Comparison of ENCODE assay signal across 8 cellular contexts in the genomic region with DNA sequence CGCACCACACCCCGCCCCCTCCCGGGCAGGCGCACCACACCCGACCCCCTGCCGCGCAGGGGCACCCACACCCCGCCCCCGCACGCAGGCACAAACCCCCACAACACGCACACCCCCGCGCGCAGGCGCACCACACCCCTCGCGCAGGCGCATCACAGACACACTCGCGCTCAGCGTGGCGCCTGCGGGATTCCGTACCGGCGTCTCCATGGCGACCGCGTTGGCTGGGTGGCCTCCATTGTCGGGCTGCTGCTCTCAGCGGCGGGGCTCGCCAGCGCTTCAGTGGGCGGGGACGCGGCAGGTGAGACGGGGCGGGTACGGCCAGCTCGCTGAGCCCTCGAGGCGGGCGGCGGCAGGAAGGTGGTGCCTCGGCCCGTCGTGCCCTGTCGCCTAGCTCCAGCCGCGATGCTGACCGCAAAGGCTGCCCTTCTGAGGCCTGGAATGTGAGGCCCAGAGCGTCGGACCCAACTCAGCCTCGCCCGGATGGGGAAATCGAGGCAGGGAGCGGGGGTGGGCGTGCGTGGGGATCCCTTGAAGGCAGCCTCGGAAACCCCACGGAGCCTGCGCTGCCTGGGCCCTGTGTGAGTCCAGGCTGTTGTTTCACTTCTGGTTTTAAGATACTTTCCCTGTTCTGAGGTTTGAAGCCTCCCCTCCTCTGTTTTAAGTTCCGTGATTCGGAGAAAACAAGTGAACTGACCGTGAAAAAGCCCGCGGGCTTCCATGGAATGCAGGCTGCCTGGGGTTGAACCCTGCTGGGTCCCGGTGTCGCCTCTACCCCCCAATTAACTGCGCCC. TPM values are rescaled to one million over a fixed set of nuclear protein-coding genes. Genes with fewer than 3 reads are reported as not detected.
DNase-seq lines count a peak whose midpoint lies in the region; ATAC-seq and TF ChIP-seq lines count a peak whose summit lies in the region.

A gene (plus strand): TSS at position 238 of the 794 bp plus-strand sequence. CDS start 1,332 bp downstream, outside the sequence.

- H3K4me3 ChIP-seq in HUES6 (ENCODE audit: low read depth, low read length) (peak within 1 kb of the TSS; percentile 87), NT2/D1 (ENCODE audit: insufficient read length, low read depth) (peak within 1 kb of the TSS; percentile 91)

- H3K9me3 ChIP-seq in HUES6 (ENCODE audit: control insufficient read depth, insufficient read depth, low read depth, low read length) (no peaks in the 10 kb centered on the region), NT2/D1 (ENCODE audit: insufficient read depth, low read length) (no peaks in the 10 kb centered on the region)

- H3K9ac ChIP-seq in HUES6 (ENCODE audit: low read length): peak within 1 kb of the TSS; percentile 84
- peak within 1 kb of the TSS; percentile 95 for H3K9ac ChIP-seq in NT2/D1 (ENCODE audit: insufficient read length, low read depth)

- H3K4me1 ChIP-seq in HUES6 (ENCODE audit: control insufficient read depth, insufficient read depth, low read length) (peaks cover 19% of the 10 kb centered on the region), NT2/D1 (ENCODE audit: insufficient read depth, insufficient read length) (peaks cover 4% of the 10 kb centered on the region)

- H3K27ac ChIP-seq in HUES6 (ENCODE audit: low read depth, low read length): 0 out of 2 replicates have a peak within 1 kb of the TSS, but pooled peaks have one; percentile 18

- H3K4me1 Mint-ChIP-seq in endothelial cell (ENCODE audit: unreplicated experiment) (peaks cover 38% of the 10 kb centered on the region), mesothelial cell of epicardium (peaks cover 48% of the 10 kb centered on the region)

- H3K36me3 Mint-ChIP-seq in endothelial cell (ENCODE audit: low read depth, unreplicated experiment) (peaks cover 22% of the 10 kb centered on the region), mesothelial cell of epicardium (peaks cover 1% of the 10 kb centered on the region)

- TF ChIP-seq CTCF in endothelial cell (IDR thresholded peaks at IDR 0.05; ENCODE audit: unreplicated experiment): no peak
- TF ChIP-seq CTCF in mesothelial cell of epicardium (IDR thresholded peaks at IDR 0.05; ENCODE audit: unreplicated experiment): no peak

- H3K27me3 Mint-ChIP-seq in endothelial cell (ENCODE audit: unreplicated experiment) (peaks cover 13% of the 10 kb centered on the region), mesothelial cell of epicardium (ENCODE audit: low read depth) (no peaks in the 10 kb centered on the region)

- H3K9me3 Mint-ChIP-seq in endothelial cell (ENCODE audit: unreplicated experiment) (no peaks in the 10 kb centered on the region), mesothelial cell of epicardium (no peaks in the 10 kb centered on the region)

- peak; percentile 84 for ATAC-seq in GM21515 (IDR thresholded peaks at IDR 0.05; ENCODE audit: unreplicated experiment)

- no peaks in the 10 kb centered on the region; the same call in 1 of the 2 replicates for H3K36me3 ChIP-seq in HUES6 (ENCODE audit: control insufficient read depth, insufficient read depth, low read length)
- H3K36me3 ChIP-seq in NT2/D1 (ENCODE audit: insufficient read depth, insufficient read length, low read length): peaks cover 23% of the 10 kb centered on the region

- peak; percentile 100 for DNase-seq in D341Med (ENCODE audit: low spot score)
- peak; percentile 92 for DNase-seq in NT2/D1 (ENCODE audit: low read depth, low spot score)
- peak; percentile 100 for DNase-seq in activated CD8-positive, alpha-beta memory T cell treated with anti-CD3 and anti-CD28 coated beads, Interleukin-2, amount 50 U/mL, for 4 hours
- DNase-seq in endothelial cell (ENCODE audit: low spot score): peak; percentile 100
- peak; percentile 100 for DNase-seq in mesothelial cell of epicardium (ENCODE audit: low spot score in 2 of 2, unreplicated experiment in 2 of 2)
- DNase-seq in stimulated activated CD8-positive, alpha-beta memory T cell treated with anti-CD3 and anti-CD28 coated beads, Interleukin-15, amount 100 ng/mL, for 24 hours (ENCODE audit: low read depth): peak; percentile 99

- H3K27me3 ChIP-seq in HUES6 (ENCODE audit: control insufficient read depth, insufficient read depth, low read length): no peaks in the 10 kb centered on the region
- H3K27me3 ChIP-seq in NT2/D1 (ENCODE audit: insufficient read depth, insufficient read length): no peaks in the 10 kb centered on the region

- H3K27ac Mint-ChIP-seq in endothelial cell (ENCODE audit: unreplicated experiment) (peak within 1 kb of the TSS; percentile 90), mesothelial cell of epicardium (peak within 1 kb of the TSS; percentile 93)

- H3K4me3 Mint-ChIP-seq in endothelial cell (ENCODE audit: unreplicated experiment) (peak within 1 kb of the TSS; percentile 97), mesothelial cell of epicardium (peak within 1 kb of the TSS; percentile 90)

RNA-seq across cellular contexts. Expression of the gene that starts here (rescaled TPM):
- total RNA-seq in endothelial cell (ENCODE audit: unreplicated experiment) (11.1 TPM), mesothelial cell of epicardium (15.2 to 17.0 TPM (median 16.1 TPM) in 3 replicates)

Comparison
In these comparisons a context has a peak if more than half of its experiments do, and no peak if none do; other contexts are left out.
1. Peak in every context shown above with its lines: DNase-seq, ATAC-seq, H3K4me3 ChIP-seq and H3K27ac ChIP-seq.